ENCODE assay signal across 18 cellular contexts in genomic region chr16:54048994-54049929, GRCh38.
A peak's percentile ranks its signal among the peaks of the same experiment; 100 is the strongest.
DNase-seq lines count a peak whose midpoint lies in the region; ATAC-seq and TF ChIP-seq lines count a peak whose summit lies in the region.
"Had no signal": no experiment of that assay in that cellular context is flagged by ENCODE, and none has a peak within 500 bp of the region (broad histone marks: within the 10 kb centered on the region; RNA-seq: fewer than 3 reads in every experiment).

No MANE protein-coding gene starts in this region.

- H3K4me3 ChIP-seq in GM23338 = peak overlapping the region; percentile 10; the same call in 1 of the 2 replicates
- H3K4me3 ChIP-seq: colonic mucosa, mucosa of descending colon had no signal

- H3K9me3 ChIP-seq in KOPT-K1 (ENCODE audit: insufficient read depth, low read length, poor library complexity, severe bottlenecking) = no peaks in the 10 kb centered on the region
- H3K9me3 ChIP-seq: colonic mucosa, mucosa of descending colon had no signal

- peak; percentile 91 for ATAC-seq in GM23338
- no peak for ATAC-seq in HG03571 (IDR thresholded peaks at IDR 0.05; ENCODE audit: unreplicated experiment)
- ATAC-seq: mucosa of descending colon had no signal

- H3K9me3 Mint-ChIP-seq in GM23338 = peaks cover 4% of the 10 kb centered on the region; the same call in 2 of the 3 replicates

- H3K4me2 ChIP-seq in GM23338 = peak overlapping the region; percentile 53

- TF ChIP-seq CTCF in GM23338 (conservative IDR thresholded peaks at IDR 0.05; ENCODE audit: low read depth in 2 of 2) = no peak

- H3K27me3 ChIP-seq in GM23338 (ENCODE audit: insufficient read depth) = no peaks in the 10 kb centered on the region
- H3K27me3 ChIP-seq: colonic mucosa had no signal

- H4K20me1 ChIP-seq in GM23338 (replicated peaks; ENCODE audit: insufficient read depth) = no peaks in the 10 kb centered on the region

- peak overlapping the region; percentile 10; the same call in 1 of the 3 replicates for H3K4me3 Mint-ChIP-seq in GM23338

- peak overlapping the region; percentile 93 for H3K27ac ChIP-seq in GM23338 (ENCODE audit: low read depth)
- H3K27ac ChIP-seq in KOPT-K1 (ENCODE audit: low read depth, low read length, poor library complexity, severe bottlenecking) = peak overlapping the region; percentile 82
- H3K27ac ChIP-seq: colonic mucosa, RWPE1 had no signal

- H3K27ac Mint-ChIP-seq in GM23338 = peak overlapping the region; percentile 93

- H3K36me3 ChIP-seq in GM23338 (ENCODE audit: insufficient read depth) (no peaks in the 10 kb centered on the region), KOPT-K1 (ENCODE audit: insufficient read depth, low read length) (no peaks in the 10 kb centered on the region)
- H3K36me3 ChIP-seq: colonic mucosa had no signal

- H2AFZ ChIP-seq in GM23338 = no peak overlapping the region

- H3K27me3 Mint-ChIP-seq in GM23338 (ENCODE audit: insufficient read depth, low read depth, poor library complexity) = peaks cover 3% of the 10 kb centered on the region

- no peaks in the 10 kb centered on the region for H3K79me2 ChIP-seq in GM23338 (replicated peaks; ENCODE audit: insufficient read depth)

- 0 out of 2 replicates have a peak, but pooled peaks cover 3% of the 10 kb centered on the region for H3F3A ChIP-seq in GM23338 (replicated peaks; ENCODE audit: low read depth)

- H3K4me1 Mint-ChIP-seq in GM23338 = peaks cover 40% of the 10 kb centered on the region

- peaks cover 7% of the 10 kb centered on the region; the same call in 2 of the 3 replicates for H3K36me3 Mint-ChIP-seq in GM23338 (ENCODE audit: low read depth)

- 0 out of 2 replicates have a peak, but pooled peaks cover 4% of the 10 kb centered on the region for H3K9me2 ChIP-seq in GM23338 (ENCODE audit: insufficient read depth)

- peaks cover 45% of the 10 kb centered on the region for H3K4me1 ChIP-seq in GM23338 (ENCODE audit: insufficient read depth)
- H3K4me1 ChIP-seq: colonic mucosa had no signal

- DNase-seq in GM23338 (ENCODE audit: low spot score) (peak; percentile 80), SK-N-DZ (ENCODE audit: low spot score) (peak; percentile 93), left kidney (ENCODE audit: low read depth, low spot score) (peak; percentile 40), NCI-H2196 treated with DMSO at 0.1 percent for 48 hours (lab: John Stamatoyannopoulos, UW; ENCODE audit: unreplicated experiment) (no peak)
- no peak for DNase-seq in activated effector memory CD4-positive, alpha-beta T cell treated with Interleukin-2 at 50 U/mL for 16 hours
- DNase-seq in activated naive CD4-positive, alpha-beta T cell treated with Interleukin-2 at 50 U/mL for 16 hours = no peak
- DNase-seq: activated CD4-positive, CD25-positive, alpha-beta regulatory T cell; activated effector memory CD4-positive, alpha-beta T cell treated with anti-CD3 and anti-CD28 coated beads, Interleukin-2, amount 50 U/mL, for 16 hours; aorta; colonic mucosa; DMS153; kidney; mucosa of descending colon; NCI-H1436 treated with DMSO at 0.1 percent for 48 hours; T-helper 1 cell had no signal

TF ChIP-seq in GM23338, 12 proteins besides CTCF, POLR2A, EP300 and RAD21:
- TF ChIP-seq EZH2phosphoT487 (IDR thresholded peaks at IDR 0.05; ENCODE audit: unreplicated experiment) (no peak), ZNF462 (CRISPR knock-in tag; IDR thresholded peaks at IDR 0.05) (0 out of 2 replicates have a peak, but pooled peaks have one; percentile 11)
TF ChIP-seq in GM23338: peak in this region for 1.

Comparison
In these comparisons a context has a peak if more than half of its experiments do, and no peak if none do; other contexts are left out.
1. DNase-seq: peak in GM23338 (single experiment), SK-N-DZ (single experiment) and left kidney (single experiment); none in activated effector memory CD4-positive, alpha-beta T cell treated with Interleukin-2 at 50 U/mL for 16 hours (single experiment), NCI-H2196 treated with DMSO at 0.1 percent for 48 hours (single experiment) and activated naive CD4-positive, alpha-beta T cell treated with Interleukin-2 at 50 U/mL for 16 hours (single experiment).